Comparison of ENCODE assay signal across 20 cellular contexts in the genomic region with DNA sequence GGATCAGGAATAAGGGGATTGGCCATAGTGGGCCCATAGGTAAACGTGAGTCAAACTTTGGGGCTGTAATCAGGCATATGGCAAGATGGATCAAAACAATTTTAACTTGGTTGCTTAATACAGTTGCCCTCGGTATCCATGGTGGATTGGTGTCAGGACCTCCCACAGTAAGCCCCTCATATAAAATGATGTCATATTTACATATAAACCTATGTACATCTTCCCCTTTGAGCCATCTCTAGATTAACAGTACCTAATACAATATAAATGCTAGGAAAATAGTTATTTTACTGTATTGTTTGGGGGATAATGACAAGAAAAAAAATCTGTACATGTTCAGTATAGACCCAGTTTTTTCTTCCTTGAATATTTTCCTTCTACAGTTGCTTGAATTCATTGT. TPM values are rescaled to one million over a fixed set of nuclear protein-coding genes. Genes with fewer than 3 reads are reported as not detected.
A peak's percentile ranks its signal among the peaks of the same experiment; 100 is the strongest.
DNase-seq lines count a peak whose midpoint lies in the region; ATAC-seq and TF ChIP-seq lines count a peak whose summit lies in the region.
"Had no signal": no experiment of that assay in that cellular context is flagged by ENCODE, and none has a peak within 500 bp of the region (broad histone marks: within the 10 kb centered on the region; RNA-seq: fewer than 3 reads in every experiment).

No MANE protein-coding gene starts in this region.

- H3K27me3 Mint-ChIP-seq in mesothelial cell of epicardium (ENCODE audit: low read depth): no peaks in the 10 kb centered on the region

- peak overlapping the region; percentile 30 for H3K27ac Mint-ChIP-seq in mesothelial cell of epicardium

- DNase-seq in mesothelial cell of epicardium (ENCODE audit: low spot score in 2 of 2, unreplicated experiment in 2 of 2) (no peak), hepatic stellate cell (ENCODE audit: low spot score) (no peak), sciatic nerve (ENCODE audit: low spot score) (no peak)
- DNase-seq: ACHN, HCEC 1CT, IMR-90, Karpas-422, NCI-H1417 treated with DMSO at 0.1 percent for 48 hours, NCI-H187 treated with DMSO at 0.1 percent for 48 hours, NCI-H345, NCI-H524 treated with DMSO at 0.1 percent for 48 hours, PC-3, RPMI8226, SHP77 treated with DMSO at 0.1 percent for 48 hours, SK-N-SH had no signal

- TF ChIP-seq CTCF in VCaP (conservative IDR thresholded peaks at IDR 0.05) (no peak), mesothelial cell of epicardium (IDR thresholded peaks at IDR 0.05; ENCODE audit: unreplicated experiment) (no peak)

- intact Hi-C loops in sciatic nerve (cut with DNase I): no loop called here

- H3K4me3 Mint-ChIP-seq in mesothelial cell of epicardium: no peak overlapping the region

- peak overlapping the region; percentile 79 for H3K27ac ChIP-seq in VCaP
- H3K27ac ChIP-seq: HL-60 had no signal

- no peaks in the 10 kb centered on the region for H3K4me1 Mint-ChIP-seq in mesothelial cell of epicardium

- H3K9me3 Mint-ChIP-seq in mesothelial cell of epicardium: no peaks in the 10 kb centered on the region

- ATAC-seq in sciatic nerve: no peak
- ATAC-seq: PC-3 had no signal

- peaks cover 37% of the 10 kb centered on the region for H3K36me3 Mint-ChIP-seq in mesothelial cell of epicardium

RNA-seq across cellular contexts. Expression of a gene that starts 7.4 kb away (rescaled TPM):
- total RNA-seq in mesothelial cell of epicardium: 35.1 to 37.7 TPM (median 35.8 TPM) in 3 replicates
- total RNA-seq in sciatic nerve: 55.3 TPM

RNA-seq across cellular contexts. Expression of a gene that starts 27.1 kb away (rescaled TPM):
- total RNA-seq in mesothelial cell of epicardium (116 to 122 TPM (median 118 TPM) in 3 replicates), sciatic nerve (88.0 TPM)

RNA-seq across cellular contexts. Expression of a gene that starts 35.0 kb away (rescaled TPM):
- total RNA-seq in mesothelial cell of epicardium: 185 to 192 TPM (median 186 TPM) in 3 replicates
- 107 TPM for total RNA-seq in sciatic nerve

RNA-seq across cellular contexts. Expression of a gene that starts 35.9 kb away (rescaled TPM):
- total RNA-seq in mesothelial cell of epicardium (29.0 to 32.9 TPM (median 31.1 TPM) in 3 replicates), sciatic nerve (36.5 TPM)

RNA-seq across cellular contexts. Expression of a gene that starts 45.7 kb away (rescaled TPM):
- 0.16 to 0.33 TPM (median 0.23 TPM) in 3 replicates for total RNA-seq in mesothelial cell of epicardium
- total RNA-seq in sciatic nerve: not detected
- total RNA-seq: GM23248, HT1080, IMR-90, MCF 10A, PC-3 had no signal
